12 cellular contexts compared by ENCODE assay signal in genomic region chr12:79782197-79782890, GRCh38.
DNase-seq lines count a peak whose midpoint lies in the region; ATAC-seq and TF ChIP-seq lines count a peak whose summit lies in the region.
"Had no signal": no experiment of that assay in that cellular context is flagged by ENCODE, and none has a peak within 500 bp of the region (broad histone marks: within the 10 kb centered on the region; RNA-seq: fewer than 3 reads in every experiment).

No MANE protein-coding gene starts in this region.

- no peaks in the 10 kb centered on the region for H3F3A ChIP-seq in smooth muscle cell (ENCODE audit: low read depth)

- H3K4me3 ChIP-seq in fibroblast of villous mesenchyme (ENCODE audit: low read depth, low read length) (no peak overlapping the region), smooth muscle cell (no peak overlapping the region)
- H3K4me3 ChIP-seq: psoas muscle had no signal

- H4K5ac ChIP-seq in H9 (ENCODE audit: insufficient read length, low read depth, low read length) = no peak overlapping the region

- H3K9me3 Mint-ChIP-seq in H9 = no peaks in the 10 kb centered on the region

- H3K9ac ChIP-seq in H9 (ENCODE audit: extremely low read depth, insufficient read length, low read length) (no peak overlapping the region), smooth muscle cell (ENCODE audit: low read depth) (no peak overlapping the region)

- H2BK15ac ChIP-seq in H9 (ENCODE audit: low read depth, low read length) = no peak overlapping the region

- H3K9me3 ChIP-seq in H9 (ENCODE audit: control insufficient read depth, low read depth, low read length) (no peaks in the 10 kb centered on the region), smooth muscle cell (replicated peaks; ENCODE audit: low read depth) (no peaks in the 10 kb centered on the region)
- H3K9me3 ChIP-seq: psoas muscle had no signal

- no peak overlapping the region for H3K4me2 ChIP-seq in H9 (ENCODE audit: insufficient read depth, insufficient read length, low read length)
- H3K4me2 ChIP-seq in smooth muscle cell = no peak overlapping the region

- no peak overlapping the region for H3K4me3 Mint-ChIP-seq in H9

- no peaks in the 10 kb centered on the region for H3K23me2 ChIP-seq in H9 (ENCODE audit: insufficient read length, low read depth, low read length, poor library complexity, severe bottlenecking)

- H3K27ac Mint-ChIP-seq in H9 = peak overlapping the region; percentile 40 to 73 (median 45); a peak in 4 of 7 replicates

- H3K36me3 Mint-ChIP-seq in H9 (ENCODE audit: insufficient read depth in 1 of 3, low read depth in 3 of 3) = peaks cover 0 to 36% (median 15%) of the 10 kb centered on the region in 3 experiments; a peak in 4 of 7 replicates

- H3K27me3 ChIP-seq in H9 (ENCODE audit: insufficient read depth, low read length) (no peaks in the 10 kb centered on the region), smooth muscle cell (ENCODE audit: low read depth) (no peaks in the 10 kb centered on the region)

- H4K20me1 ChIP-seq in H9 (ENCODE audit: control insufficient read depth, insufficient read depth, insufficient read length) (no peaks in the 10 kb centered on the region), smooth muscle cell (ENCODE audit: low read depth) (peaks cover 5% of the 10 kb centered on the region)

- H3K4me1 ChIP-seq in H9 (ENCODE audit: insufficient read depth, low read length) (peaks cover 4% of the 10 kb centered on the region), smooth muscle cell (ENCODE audit: low read depth) (no peaks in the 10 kb centered on the region)
- H3K4me1 ChIP-seq: psoas muscle had no signal

- H3K79me2 ChIP-seq in H9 (ENCODE audit: insufficient read depth, low read length) = no peaks in the 10 kb centered on the region
- no peaks in the 10 kb centered on the region for H3K79me2 ChIP-seq in smooth muscle cell (ENCODE audit: low read depth)

- H3K27ac ChIP-seq in H9 (ENCODE audit: insufficient read length, low read depth, low read length) (no peak overlapping the region), smooth muscle cell (ENCODE audit: low read depth) (peak overlapping the region; percentile 19)
- H3K27ac ChIP-seq: psoas muscle had no signal

- peaks cover 27 to 32% of the 10 kb centered on the region in 2 experiments for H3K4me1 Mint-ChIP-seq in H9

- DNase-seq in H9 (no peak), fibroblast of villous mesenchyme (ENCODE audit: low read depth) (peak; percentile 66), smooth muscle cell (lab: John Stamatoyannopoulos, UW; ENCODE audit: unreplicated experiment) (no peak), pons (ENCODE audit: low spot score) (no peak), ecto neural progenitor cell (ENCODE audit: low spot score) (no peak), CD1c-positive myeloid dendritic cell (ENCODE audit: extremely low spot score) (no peak)
- DNase-seq: amygdala; hypothalamus; NCI-H524 treated with DMSO at 0.1 percent for 48 hours; psoas muscle; stimulated activated CD8-positive, alpha-beta memory T cell treated with anti-CD3 and anti-CD28 coated beads, Interleukin-4, amount 100 ng/mL, for 48 hours had no signal

- no peaks in the 10 kb centered on the region for H3K27me3 Mint-ChIP-seq in H9 (ENCODE audit: low read depth)

- TF ChIP-seq CTCF in H9 (conservative IDR thresholded peaks at IDR 0.05) (no peak), fibroblast of villous mesenchyme (IDR thresholded peaks at IDR 0.05; ENCODE audit: insufficient read depth, low read depth, low read length) (no peak), smooth muscle cell (IDR thresholded peaks at IDR 0.05; ENCODE audit: borderline replicate concordance, insufficient read depth, poor library complexity, severe bottlenecking) (no peak)

- H2BK120ac ChIP-seq in H9 (ENCODE audit: low read depth, low read length, poor library complexity, severe bottlenecking) = no peak overlapping the region

- no peak overlapping the region for H2BK12ac ChIP-seq in H9 (ENCODE audit: insufficient read length, low read depth, low read length)

- peaks cover 17% of the 10 kb centered on the region for H3K36me3 ChIP-seq in smooth muscle cell (ENCODE audit: low read depth)

- H2BK5ac ChIP-seq in H9 (ENCODE audit: insufficient read length, low read length) = no peak overlapping the region

- no peak overlapping the region for H3K18ac ChIP-seq in H9 (ENCODE audit: insufficient read length, low read depth, low read length)

- H4K91ac ChIP-seq in H9 (ENCODE audit: insufficient read length, low read depth, low read length) = no peak overlapping the region

- H3K4ac ChIP-seq in H9 (ENCODE audit: low read depth, low read length) = no peak overlapping the region

- no peak overlapping the region for H4K8ac ChIP-seq in H9 (replicated peaks; ENCODE audit: insufficient read length, low read depth, low read length)

- no peak overlapping the region for H3K56ac ChIP-seq in H9 (ENCODE audit: insufficient read length, low read depth, low read length)

- H2AK5ac ChIP-seq in H9 (ENCODE audit: insufficient read length, low read length) = no peak overlapping the region

- H3K23ac ChIP-seq in H9 (ENCODE audit: insufficient read length, low read depth, low read length) = no peak overlapping the region

- no peak overlapping the region for H2AFZ ChIP-seq in H9 (ENCODE audit: low read length)
- no peak overlapping the region for H2AFZ ChIP-seq in smooth muscle cell (ENCODE audit: low read depth)

- H3K14ac ChIP-seq in H9 (ENCODE audit: insufficient read depth, low read length) = no peak overlapping the region

- ATAC-seq in SK-N-SH treated with all-trans-retinoic acid at 6 μM for 48 hours = peak; percentile 46
- ATAC-seq: psoas muscle had no signal

- H3K79me1 ChIP-seq in H9 (ENCODE audit: insufficient read depth, low read depth, low read length, poor library complexity, severe bottlenecking) = no peaks in the 10 kb centered on the region

- H2BK20ac ChIP-seq in H9 (ENCODE audit: low read depth, low read length, poor library complexity, severe bottlenecking) = no peak overlapping the region

- H3T11ph ChIP-seq in H9 (ENCODE audit: low read length) = no peak overlapping the region

TF ChIP-seq in SK-N-SH treated with all-trans-retinoic acid at 6 μM for 48 hours, 23 proteins besides CTCF, POLR2A, EP300 and RAD21:
- TF ChIP-seq ZFP3 (CRISPR knock-in tag; IDR thresholded peaks at IDR 0.05) (no peak), ZFP30 (CRISPR knock-in tag; IDR thresholded peaks at IDR 0.05) (no peak), ZNF70 (CRISPR knock-in tag; IDR thresholded peaks at IDR 0.05) (no peak), CSRNP3 (CRISPR knock-in tag; IDR thresholded peaks at IDR 0.05) (no peak)
